12 cellular contexts compared by ENCODE assay signal in the genomic region with DNA sequence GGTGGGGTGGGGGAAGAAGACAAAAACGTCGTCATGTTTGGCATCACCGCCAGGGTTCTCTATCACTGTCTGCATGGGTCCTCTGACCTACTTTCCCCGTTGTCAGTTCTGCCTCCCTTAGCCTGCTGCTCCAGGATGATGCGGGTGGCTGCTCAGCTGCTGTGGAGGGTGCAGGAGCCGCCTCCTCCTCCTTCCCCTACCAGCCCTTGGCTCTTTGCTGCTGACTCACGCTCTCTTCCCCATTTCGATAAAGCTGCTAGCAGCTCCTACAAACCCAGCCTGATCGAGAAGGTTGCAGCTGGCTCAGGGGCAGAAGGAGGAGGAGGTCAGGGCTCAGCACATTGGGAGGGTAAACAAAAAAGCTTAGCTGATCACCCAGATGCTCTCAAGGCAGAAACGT. TPM values are rescaled to one million over a fixed set of nuclear protein-coding genes. Genes with fewer than 3 reads are reported as not detected.
DNase-seq lines count a peak whose midpoint lies in the region; ATAC-seq and TF ChIP-seq lines count a peak whose summit lies in the region.
"Had no signal": no experiment of that assay in that cellular context is flagged by ENCODE, and none has a peak within 500 bp of the region (broad histone marks: within the 10 kb centered on the region; RNA-seq: fewer than 3 reads in every experiment).

No MANE protein-coding gene starts in this region.

- no peak overlapping the region for H3K9ac ChIP-seq in fibroblast of lung (ENCODE audit: insufficient read depth, low read length)

- no peaks in the 10 kb centered on the region for H3K9me3 ChIP-seq in fibroblast of lung (ENCODE audit: control insufficient read depth, insufficient read depth, low read depth, low read length)
- H3K9me3 ChIP-seq in testis, result no peaks in the 10 kb centered on the region
- H3K9me3 ChIP-seq in right lobe of liver, result no peaks in the 10 kb centered on the region

- ATAC-seq in stimulated activated memory B cell treated with anti-CD40 and anti-IgM and Interleukin-4, amounts not matched to agents 10 μg/mL and 1 μg/mL and 100 μg/mL, for 72 hours, result peak; percentile 44
- ATAC-seq in right lobe of liver, result no peak
- ATAC-seq: foreskin keratinocyte had no signal

- H3K4me1 ChIP-seq in fibroblast of lung (ENCODE audit: control insufficient read depth, extremely low read depth, insufficient read depth, low read length), result peaks cover 25% of the 10 kb centered on the region
- no peaks in the 10 kb centered on the region for H3K4me1 ChIP-seq in testis
- no peaks in the 10 kb centered on the region for H3K4me1 ChIP-seq in right lobe of liver

- H3K36me3 ChIP-seq in fibroblast of lung (ENCODE audit: control insufficient read depth, insufficient read depth, low read length) (no peaks in the 10 kb centered on the region), testis (ENCODE audit: low read depth, missing control alignments) (no peaks in the 10 kb centered on the region), right lobe of liver (peaks cover 0 to 22% (median 10%) of the 10 kb centered on the region in 4 donors)

- H3K4me3 ChIP-seq in fibroblast of lung (replicated peaks in 1 of 4; ENCODE audit: control extremely low read depth in 1 of 4, insufficient read depth in 1 of 4, low read depth in 3 of 4, low read length in 4 of 4), result no peak overlapping the region
- H3K4me3 ChIP-seq in testis, result no peak overlapping the region
- H3K4me3 ChIP-seq in right lobe of liver, result no peak overlapping the region

- no peak for TF ChIP-seq CTCF in fibroblast of lung (conservative IDR thresholded peaks at IDR 0.05 in 1 of 2, IDR thresholded peaks at IDR 0.05 in 1 of 2; ENCODE audit: low read depth in 1 of 2, low read length in 2 of 2)
- no peak for TF ChIP-seq CTCF in testis (IDR thresholded peaks at IDR 0.05)
- no peak for TF ChIP-seq CTCF in right lobe of liver (IDR thresholded peaks at IDR 0.05)

- H3K9me3 Mint-ChIP-seq in activated CD4-positive, alpha-beta memory T cell treated with anti-CD3 and anti-CD28 coated beads for 36 hours, result peaks cover 9% of the 10 kb centered on the region
- H3K9me3 Mint-ChIP-seq in activated CD4-positive, alpha-beta memory T cell treated with anti-CD3 and anti-CD28 coated beads, Interleukin-2, amount 10 ng/mL, durations not matched to agents 7 days and 5 days, result peaks cover 11% of the 10 kb centered on the region
- H3K9me3 Mint-ChIP-seq in stimulated activated memory B cell treated with anti-CD40 and anti-IgM and Interleukin-4, amounts not matched to agents 10 μg/mL and 1 μg/mL and 100 μg/mL, for 72 hours, result peaks cover 9% of the 10 kb centered on the region

- H3K4me1 Mint-ChIP-seq in activated CD4-positive, alpha-beta memory T cell treated with anti-CD3 and anti-CD28 coated beads for 36 hours (ENCODE audit: low read depth), result peaks cover 37% of the 10 kb centered on the region
- H3K4me1 Mint-ChIP-seq in activated CD4-positive, alpha-beta memory T cell treated with anti-CD3 and anti-CD28 coated beads, Interleukin-2, amount 10 ng/mL, durations not matched to agents 7 days and 5 days, result peaks cover 33% of the 10 kb centered on the region
- H3K4me1 Mint-ChIP-seq in stimulated activated memory B cell treated with anti-CD40 and anti-IgM and Interleukin-4, amounts not matched to agents 10 μg/mL and 1 μg/mL and 100 μg/mL, for 72 hours, result peaks cover 8% of the 10 kb centered on the region

- no peak for TF ChIP-seq POLR2A in testis (IDR thresholded peaks at IDR 0.05)
- TF ChIP-seq POLR2A in right lobe of liver (IDR thresholded peaks at IDR 0.05), result no peak

- H3K79me2 ChIP-seq in fibroblast of lung (ENCODE audit: control insufficient read depth, insufficient read depth, low read length), result no peaks in the 10 kb centered on the region

- 47 to 65% methylated on average over 10 of the region's 10 CpGs for WGBS in testis, 2 donors
- WGBS in right lobe of liver (ENCODE audit: insufficient coverage, low coverage, low lambda C conversion rate, missing lambda C conversion rate), result 34% methylated on average over 4 of the region's 10 CpGs

- H3K4me2 ChIP-seq in fibroblast of lung (ENCODE audit: extremely low read depth, insufficient read depth, low read length), result peak overlapping the region; percentile 54

- H2AFZ ChIP-seq in fibroblast of lung (ENCODE audit: low read length), result no peak overlapping the region

- H3K27ac Mint-ChIP-seq in activated CD4-positive, alpha-beta memory T cell treated with anti-CD3 and anti-CD28 coated beads for 36 hours, result no peak overlapping the region
- no peak overlapping the region for H3K27ac Mint-ChIP-seq in activated CD4-positive, alpha-beta memory T cell treated with anti-CD3 and anti-CD28 coated beads, Interleukin-2, amount 10 ng/mL, durations not matched to agents 7 days and 5 days
- H3K27ac Mint-ChIP-seq in stimulated activated memory B cell treated with anti-CD40 and anti-IgM and Interleukin-4, amounts not matched to agents 10 μg/mL and 1 μg/mL and 100 μg/mL, for 72 hours, result peak overlapping the region; percentile 36
- H3K27ac Mint-ChIP-seq: B cell; T-helper 1 cell treated with Interleukin-12 subunit alpha and Interleukin-12 subunit beta and Interleukin-4 antibody, amounts not matched to agents 30 μg/mL and 1 μg/mL, for 36 hours had no signal

- H3K4me3 Mint-ChIP-seq in activated CD4-positive, alpha-beta memory T cell treated with anti-CD3 and anti-CD28 coated beads for 36 hours, result no peak overlapping the region
- no peak overlapping the region for H3K4me3 Mint-ChIP-seq in activated CD4-positive, alpha-beta memory T cell treated with anti-CD3 and anti-CD28 coated beads, Interleukin-2, amount 10 ng/mL, durations not matched to agents 7 days and 5 days
- H3K4me3 Mint-ChIP-seq in stimulated activated memory B cell treated with anti-CD40 and anti-IgM and Interleukin-4, amounts not matched to agents 10 μg/mL and 1 μg/mL and 100 μg/mL, for 72 hours, result no peak overlapping the region
- H3K4me3 Mint-ChIP-seq: B cell; T-helper 1 cell treated with Interleukin-12 subunit alpha and Interleukin-12 subunit beta and Interleukin-4 antibody, amounts not matched to agents 30 μg/mL and 1 μg/mL, for 36 hours had no signal

- CTCF ChIA-PET in activated CD4-positive, alpha-beta memory T cell treated with anti-CD3 and anti-CD28 coated beads for 36 hours (lab: Charles Lee), result no interaction called here
- CTCF ChIA-PET in activated CD4-positive, alpha-beta memory T cell treated with anti-CD3 and anti-CD28 coated beads, Interleukin-2, amount 10 ng/mL, durations not matched to agents 7 days and 5 days (lab: Charles Lee), result no interaction called here

- POLR2A ChIA-PET in activated CD4-positive, alpha-beta memory T cell treated with anti-CD3 and anti-CD28 coated beads for 36 hours (lab: Charles Lee), result no interaction called here
- POLR2A ChIA-PET in activated CD4-positive, alpha-beta memory T cell treated with anti-CD3 and anti-CD28 coated beads, Interleukin-2, amount 10 ng/mL, durations not matched to agents 7 days and 5 days (lab: Charles Lee), result no interaction called here

- peaks cover 3% of the 10 kb centered on the region for H3K36me3 Mint-ChIP-seq in activated CD4-positive, alpha-beta memory T cell treated with anti-CD3 and anti-CD28 coated beads for 36 hours
- H3K36me3 Mint-ChIP-seq in activated CD4-positive, alpha-beta memory T cell treated with anti-CD3 and anti-CD28 coated beads, Interleukin-2, amount 10 ng/mL, durations not matched to agents 7 days and 5 days (ENCODE audit: low read depth), result no peaks in the 10 kb centered on the region
- no peaks in the 10 kb centered on the region for H3K36me3 Mint-ChIP-seq in stimulated activated memory B cell treated with anti-CD40 and anti-IgM and Interleukin-4, amounts not matched to agents 10 μg/mL and 1 μg/mL and 100 μg/mL, for 72 hours

- H3K27me3 ChIP-seq in fibroblast of lung (ENCODE audit: control insufficient read depth, insufficient read depth, low read length) (no peaks in the 10 kb centered on the region), testis (no peaks in the 10 kb centered on the region), right lobe of liver (no peaks in the 10 kb centered on the region)

- DNase-seq in activated CD4-positive, alpha-beta memory T cell treated with anti-CD3 and anti-CD28 coated beads for 36 hours, result peak; percentile 35
- no peak for DNase-seq in activated CD4-positive, alpha-beta memory T cell treated with anti-CD3 and anti-CD28 coated beads, Interleukin-2, amount 10 ng/mL, durations not matched to agents 7 days and 5 days
- DNase-seq in SHP77 treated with DMSO at 0.1 percent for 48 hours (lab: John Stamatoyannopoulos, UW), result peak; percentile 5
- DNase-seq in fibroblast of lung (ENCODE audit: low read depth in 2 of 2), result peak; percentile 74 to 91
- no peak for DNase-seq in NCI-H82 (lab: John Stamatoyannopoulos, UW)
- no peak for DNase-seq in testis
- DNase-seq in right lobe of liver, result no peak
- DNase-seq: foreskin keratinocyte, NCI-H1417 had no signal

- no peaks in the 10 kb centered on the region for H4K20me1 ChIP-seq in fibroblast of lung (ENCODE audit: control insufficient read depth, extremely low read depth, insufficient read depth, low read length)

- H3K27me3 Mint-ChIP-seq in activated CD4-positive, alpha-beta memory T cell treated with anti-CD3 and anti-CD28 coated beads for 36 hours, result peaks cover 13% of the 10 kb centered on the region
- H3K27me3 Mint-ChIP-seq in activated CD4-positive, alpha-beta memory T cell treated with anti-CD3 and anti-CD28 coated beads, Interleukin-2, amount 10 ng/mL, durations not matched to agents 7 days and 5 days, result peaks cover 5% of the 10 kb centered on the region
- H3K27me3 Mint-ChIP-seq in stimulated activated memory B cell treated with anti-CD40 and anti-IgM and Interleukin-4, amounts not matched to agents 10 μg/mL and 1 μg/mL and 100 μg/mL, for 72 hours, result no peaks in the 10 kb centered on the region

- H3K27ac ChIP-seq in fibroblast of lung (ENCODE audit: insufficient read depth, low read length) (peak overlapping the region; percentile 2), testis (no peak overlapping the region), right lobe of liver (no peak overlapping the region)
- H3K27ac ChIP-seq: foreskin keratinocyte had no signal

- intact Hi-C loops in activated CD4-positive, alpha-beta memory T cell treated with anti-CD3 and anti-CD28 coated beads for 36 hours (cut with micrococcal nuclease), result no loop called here
- intact Hi-C loops in testis (cut with DNase I; ENCODE audit: low total_unique reads), result no loop called here
- intact Hi-C loops in right lobe of liver (cut with DNase I), result no loop called here

RNA-seq across cellular contexts. Expression of a gene that starts 49.5 kb away (rescaled TPM):
- total RNA-seq in activated CD4-positive, alpha-beta memory T cell treated with anti-CD3 and anti-CD28 coated beads for 36 hours, result 10 to 100 TPM; 95.3 to 95.6 TPM
- 10 to 100 TPM; 84.0 to 88.8 TPM for total RNA-seq in activated CD4-positive, alpha-beta memory T cell treated with anti-CD3 and anti-CD28 coated beads, Interleukin-2, amount 10 ng/mL, durations not matched to agents 7 days and 5 days
- total RNA-seq in fibroblast of lung, result 189 and 243 TPM in 2 replicates
- polyA plus RNA-seq in fibroblast of lung, result 238 and 264 TPM in 2 replicates
- 272 and 309 TPM in 2 replicates for polyA plus RNA-seq in fibroblast of lung (2012)
- polyA minus RNA-seq in fibroblast of lung (ENCODE audit: low replicate concordance), result 528 and 561 TPM in 2 replicates
- 100 to 1,000 TPM; 112 to 122 TPM for total RNA-seq in testis
- polyA plus RNA-seq in testis (ENCODE audit: insufficient read depth, low read depth, low replicate concordance), result 125 TPM
- 10 to 100 TPM; 49.1 to 74.7 (median 64.4) TPM for total RNA-seq in right lobe of liver

Comparison
In these comparisons a context has a peak if more than half of its experiments do, and no peak if none do; other contexts are left out.
1. DNase-seq: peak in activated CD4-positive, alpha-beta memory T cell treated with anti-CD3 and anti-CD28 coated beads for 36 hours (single experiment), SHP77 treated with DMSO at 0.1 percent for 48 hours (single experiment) and fibroblast of lung (2 of 2); none in activated CD4-positive, alpha-beta memory T cell treated with anti-CD3 and anti-CD28 coated beads, Interleukin-2, amount 10 ng/mL, durations not matched to agents 7 days and 5 days (single experiment), NCI-H82 (single experiment), testis (single experiment) and right lobe of liver (0 of 3).